22 cellular contexts compared by ENCODE assay signal in the genomic region with DNA sequence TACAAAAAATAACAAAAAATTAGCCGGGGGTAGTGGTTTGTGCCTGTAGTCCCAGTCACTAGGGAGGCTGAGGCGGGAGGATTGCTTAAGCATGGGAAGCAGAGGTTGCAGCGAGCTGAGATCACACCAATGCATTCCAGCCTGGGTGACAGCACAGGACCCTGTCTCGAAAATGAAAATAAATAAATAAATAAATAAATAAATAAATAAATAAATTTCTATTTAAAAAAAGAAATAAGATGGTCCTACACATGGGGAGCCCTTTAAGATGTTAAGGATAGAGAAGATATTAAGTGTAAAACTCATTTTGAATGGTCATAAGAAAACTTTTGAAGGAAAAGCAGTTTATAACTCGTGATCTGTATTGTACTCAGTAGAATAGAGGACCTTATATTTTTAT.
"Had no signal": no experiment of that assay in that cellular context is flagged by ENCODE, and none has a peak within 500 bp of the region (broad histone marks: within the 10 kb centered on the region; RNA-seq: fewer than 3 reads in every experiment).

No MANE protein-coding gene starts in this region.

- H3K27me3 Mint-ChIP-seq: progenitor cell of endocrine pancreas; stimulated activated naive B cell treated with anti-CD40 and anti-IgM and Interleukin-4, amounts not matched to agents 10 μg/mL and 1 μg/mL and 100 μg/mL, for 72 hours; stimulated activated naive CD8-positive, alpha-beta T cell treated with anti-CD3 and anti-CD28 coated beads, Interleukin-15, Interleukin-2, amounts not matched to agents 100 ng/mL and 50 ng/mL, for 24 hours had no signal

- H3K27ac Mint-ChIP-seq: nephron; neural progenitor cell; progenitor cell of endocrine pancreas; stimulated activated effector memory CD8-positive, alpha-beta T cell treated with anti-CD3 and anti-CD28 coated beads, Interleukin-12 subunit alpha, Interleukin-12 subunit beta, amount 100 ng/mL, for 72 hours; stimulated activated naive B cell treated with anti-CD40 and anti-IgM and Interleukin-4, amounts not matched to agents 10 μg/mL and 1 μg/mL and 100 μg/mL, for 72 hours; stimulated activated naive CD8-positive, alpha-beta T cell treated with anti-CD3 and anti-CD28 coated beads, Interleukin-15, Interleukin-2, amounts not matched to agents 100 ng/mL and 50 ng/mL, for 24 hours had no signal

- DNase-seq: occipital lobe; ovary; posterior cingulate gyrus; psoas muscle; right lobe of liver; sigmoid colon; small intestine; stimulated activated CD4-positive, alpha-beta T cell treated with anti-CD3 and anti-CD28 coated beads, Interleukin-15, amount 100 ng/mL, for 24 hours; stimulated activated CD4-positive, alpha-beta T cell treated with anti-CD3 and anti-CD28 coated beads, Interleukin-2, amount 100 ng/mL, for 24 hours; stimulated activated CD4-positive, alpha-beta T cell treated with anti-CD3 and anti-CD28 coated beads, Interleukin-2, amount 100 ng/mL, for 48 hours; stimulated activated CD4-positive, alpha-beta T cell treated with anti-CD3 and anti-CD28 coated beads, Interleukin-4, amount 100 ng/mL, for 24 hours; stimulated activated naive B cell treated with anti-CD40 and anti-IgM and Interleukin-4, amounts not matched to agents 10 μg/mL and 1 μg/mL and 100 μg/mL, for 72 hours; stimulated activated naive CD4-positive, alpha-beta T cell treated with Interleukin-2 at 50 U/mL for 16 hours; stomach; thyroid gland; trophoblast cell; upper lobe of left lung had no signal

- H3K9me3 Mint-ChIP-seq: nephron; neural progenitor cell; stimulated activated effector memory CD8-positive, alpha-beta T cell treated with anti-CD3 and anti-CD28 coated beads, Interleukin-12 subunit alpha, Interleukin-12 subunit beta, amount 100 ng/mL, for 72 hours; stimulated activated naive B cell treated with anti-CD40 and anti-IgM and Interleukin-4, amounts not matched to agents 10 μg/mL and 1 μg/mL and 100 μg/mL, for 72 hours; stimulated activated naive CD8-positive, alpha-beta T cell treated with anti-CD3 and anti-CD28 coated beads, Interleukin-15, Interleukin-2, amounts not matched to agents 100 ng/mL and 50 ng/mL, for 24 hours had no signal

- H3K4me3 Mint-ChIP-seq: nephron; neural progenitor cell; stimulated activated effector memory CD8-positive, alpha-beta T cell treated with anti-CD3 and anti-CD28 coated beads, Interleukin-12 subunit alpha, Interleukin-12 subunit beta, amount 100 ng/mL, for 72 hours; stimulated activated naive B cell treated with anti-CD40 and anti-IgM and Interleukin-4, amounts not matched to agents 10 μg/mL and 1 μg/mL and 100 μg/mL, for 72 hours; stimulated activated naive CD8-positive, alpha-beta T cell treated with anti-CD3 and anti-CD28 coated beads, Interleukin-15, Interleukin-2, amounts not matched to agents 100 ng/mL and 50 ng/mL, for 24 hours had no signal

- H3K4me1 Mint-ChIP-seq: nephron; neural progenitor cell; stimulated activated effector memory CD8-positive, alpha-beta T cell treated with anti-CD3 and anti-CD28 coated beads, Interleukin-12 subunit alpha, Interleukin-12 subunit beta, amount 100 ng/mL, for 72 hours had no signal

- H3K36me3 Mint-ChIP-seq: neural progenitor cell; stimulated activated effector memory CD8-positive, alpha-beta T cell treated with anti-CD3 and anti-CD28 coated beads, Interleukin-12 subunit alpha, Interleukin-12 subunit beta, amount 100 ng/mL, for 72 hours; stimulated activated naive B cell treated with anti-CD40 and anti-IgM and Interleukin-4, amounts not matched to agents 10 μg/mL and 1 μg/mL and 100 μg/mL, for 72 hours had no signal
